In the genomic region with DNA sequence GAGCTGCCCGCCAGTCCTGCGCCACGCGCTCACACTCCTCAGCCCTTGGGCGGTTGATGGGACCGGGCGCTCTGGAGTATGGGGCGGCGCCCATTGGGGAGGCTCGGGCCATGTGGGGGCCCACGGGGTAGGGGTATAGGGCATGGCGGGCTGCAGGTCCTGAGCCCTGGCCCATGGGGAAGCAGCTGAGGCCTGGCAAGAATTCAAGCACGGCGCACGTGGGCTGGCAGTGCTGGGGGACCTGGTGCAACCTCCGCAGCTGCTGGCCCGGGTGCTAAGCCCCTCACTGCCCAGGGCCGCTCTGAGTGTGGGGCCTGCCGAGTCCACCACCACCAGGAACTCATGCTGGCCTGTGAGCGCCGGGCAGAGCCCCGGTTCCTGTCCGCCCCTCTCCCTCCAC, we compare ENCODE assay signal across 24 cellular contexts.
"Had no signal": no experiment of that assay in that cellular context is flagged by ENCODE, and none has a peak within 500 bp of the region (broad histone marks: within the 10 kb centered on the region; RNA-seq: fewer than 3 reads in every experiment).

No MANE protein-coding gene starts in this region.

- H3K4me2 ChIP-seq: hepatocyte, smooth muscle cell had no signal

- H3K36me3 ChIP-seq: heart right ventricle, left ventricle myocardium inferior, pancreas, right lobe of liver, suprapubic skin, thoracic aorta, tibial artery, uterus had no signal

- H3K9me3 ChIP-seq: left ventricle myocardium inferior, mucosa of descending colon, pancreas, psoas muscle, right lobe of liver, suprapubic skin, thoracic aorta, tibial artery, uterus had no signal

- H3K27ac ChIP-seq: heart right ventricle, hepatocyte, left ventricle myocardium inferior, pancreas, psoas muscle, right lobe of liver, suprapubic skin, thoracic aorta, tibial artery, uterus had no signal

- H3K4me1 ChIP-seq: heart right ventricle, left ventricle myocardium inferior, psoas muscle, right lobe of liver, suprapubic skin, uterus had no signal

- ATAC-seq: mucosa of descending colon; naive thymus-derived CD4-positive, alpha-beta T cell; pancreas; psoas muscle; stimulated activated memory B cell treated with anti-CD40 and anti-IgM and Interleukin-4, amounts not matched to agents 10 μg/mL and 1 μg/mL and 100 μg/mL, for 72 hours had no signal

- DNase-seq: heart right ventricle; islet precursor cell; left ventricle myocardium inferior; midbrain; mucosa of descending colon; naive thymus-derived CD4-positive, alpha-beta T cell; nucleus accumbens; right lobe of liver; stimulated activated CD4-positive, alpha-beta T cell treated with anti-CD3 and anti-CD28 coated beads, Interleukin-1b, Interleukin-23, amount 100 ng/mL, for 48 hours; stimulated activated CD4-positive, alpha-beta T cell treated with anti-CD3 and anti-CD28 coated beads, Interleukin-2, amount 100 ng/mL, for 48 hours; stimulated activated CD4-positive, alpha-beta T cell treated with anti-CD3 and anti-CD28 coated beads, Interleukin-4, amount 100 ng/mL, for 4 hours; stimulated activated CD8-positive, alpha-beta memory T cell treated with anti-CD3 and anti-CD28 coated beads, Interleukin-4, amount 100 ng/mL, for 48 hours; stimulated activated naive CD4-positive, alpha-beta T cell treated with Interleukin-2 at 50 U/mL for 16 hours; tibial artery; trophoblast cell; uterus had no signal

- H3K4me3 ChIP-seq: heart right ventricle, hepatocyte, left ventricle myocardium inferior, lung, mucosa of descending colon, pancreas, psoas muscle, right lobe of liver, smooth muscle cell, suprapubic skin, thoracic aorta, tibial artery, uterus had no signal

- H3K27me3 ChIP-seq: heart right ventricle, hepatocyte, pancreas, right lobe of liver, suprapubic skin, tibial artery, uterus had no signal

- H2AFZ ChIP-seq: hepatocyte had no signal
